Comparison of ENCODE assay signal across 29 cellular contexts in the genomic region with DNA sequence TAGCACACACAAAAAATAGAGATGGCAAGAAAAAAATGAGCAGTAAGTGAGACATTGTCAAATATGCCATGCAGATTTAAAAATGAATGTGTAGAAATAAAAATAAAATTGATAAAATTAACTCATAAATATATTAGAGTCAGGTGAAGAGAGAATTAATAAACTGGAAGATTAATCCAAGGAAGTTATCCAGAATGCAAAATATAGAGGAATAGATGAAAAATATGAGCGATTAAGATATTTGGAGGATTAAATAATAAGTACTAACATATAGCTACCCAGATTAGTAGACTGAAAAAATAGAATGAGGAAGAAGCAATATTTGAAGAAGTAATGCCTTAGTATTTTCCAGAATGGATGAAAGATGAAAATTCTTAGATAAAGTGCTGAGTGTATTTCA.
"Had no signal": no experiment of that assay in that cellular context is flagged by ENCODE, and none has a peak within 500 bp of the region (broad histone marks: within the 10 kb centered on the region; RNA-seq: fewer than 3 reads in every experiment).

No MANE protein-coding gene starts in this region.

- H3K4me1 ChIP-seq: parathyroid adenoma, psoas muscle, right lobe of liver, sigmoid colon, spleen, suprapubic skin, testis, tibial artery, transverse colon, vagina had no signal

- H3K4me3 ChIP-seq: neural progenitor cell, ovary, psoas muscle, right lobe of liver, sigmoid colon, smooth muscle cell, spleen, suprapubic skin, testis, tibial artery, transverse colon, vagina had no signal

- H3K36me3 ChIP-seq: neural progenitor cell, ovary, right lobe of liver, sigmoid colon, spleen, suprapubic skin, tibial artery, transverse colon, vagina had no signal

- H3K27ac ChIP-seq: neural progenitor cell, ovary, parathyroid adenoma, psoas muscle, right lobe of liver, sigmoid colon, spleen, suprapubic skin, testis, tibial artery, transverse colon, vagina had no signal

- H3K9me3 ChIP-seq: ovary, right lobe of liver, testis, vagina had no signal

- ATAC-seq: naive thymus-derived CD4-positive, alpha-beta T cell; natural killer cell; psoas muscle; right cardiac atrium; right lobe of liver; stimulated activated memory B cell treated with anti-CD40 and anti-IgM and Interleukin-4, amounts not matched to agents 10 μg/mL and 1 μg/mL and 100 μg/mL, for 72 hours; stimulated activated naive CD8-positive, alpha-beta T cell treated with anti-CD3 and anti-CD28 coated beads, Interleukin-15, amount 100 ng/mL, for 72 hours; stimulated activated naive CD8-positive, alpha-beta T cell treated with anti-CD3 and anti-CD28 coated beads, Interleukin-15, Interleukin-2, amounts not matched to agents 100 U/mL and 50 U/mL, for 24 hours had no signal

- FAIRE-seq: urothelium cell line had no signal

- DNase-seq: naive thymus-derived CD4-positive, alpha-beta T cell; natural killer cell; occipital lobe; ovary; posterior cingulate gyrus; psoas muscle; right cardiac atrium; right lobe of liver; sigmoid colon; spleen; stimulated activated CD4-positive, alpha-beta T cell treated with anti-CD3 and anti-CD28 coated beads, Interleukin-12 subunit alpha, Interleukin-12 subunit beta, amount 100 ng/mL, for 4 hours; stimulated activated CD4-positive, alpha-beta T cell treated with anti-CD3 and anti-CD28 coated beads, Interleukin-1b, Interleukin-23, amount 100 ng/mL, for 48 hours; stimulated activated CD4-positive, alpha-beta T cell treated with anti-CD3 and anti-CD28 coated beads, Interleukin-4, amount 100 ng/mL, for 1 hour; stimulated activated CD4-positive, alpha-beta T cell treated with anti-CD3 and anti-CD28 coated beads, Interleukin-4, amount 100 ng/mL, for 4 hours; stimulated activated CD8-positive, alpha-beta memory T cell treated with anti-CD3 and anti-CD28 coated beads, Interleukin-4, amount 100 ng/mL, for 48 hours; stimulated activated naive CD4-positive, alpha-beta T cell; stimulated activated naive CD8-positive, alpha-beta T cell treated with anti-CD3 and anti-CD28 coated beads, Interleukin-15, amount 100 ng/mL, for 72 hours; stimulated activated naive CD8-positive, alpha-beta T cell treated with anti-CD3 and anti-CD28 coated beads, Interleukin-15, Interleukin-2, amounts not matched to agents 100 U/mL and 50 U/mL, for 24 hours; substantia nigra; testis; tibial artery; transverse colon had no signal

- H3K27me3 ChIP-seq: neural progenitor cell, ovary, right lobe of liver, sigmoid colon, spleen, suprapubic skin, testis, tibial artery, transverse colon, vagina had no signal
